Comparison of ENCODE assay signal across 16 cellular contexts in the genomic region with DNA sequence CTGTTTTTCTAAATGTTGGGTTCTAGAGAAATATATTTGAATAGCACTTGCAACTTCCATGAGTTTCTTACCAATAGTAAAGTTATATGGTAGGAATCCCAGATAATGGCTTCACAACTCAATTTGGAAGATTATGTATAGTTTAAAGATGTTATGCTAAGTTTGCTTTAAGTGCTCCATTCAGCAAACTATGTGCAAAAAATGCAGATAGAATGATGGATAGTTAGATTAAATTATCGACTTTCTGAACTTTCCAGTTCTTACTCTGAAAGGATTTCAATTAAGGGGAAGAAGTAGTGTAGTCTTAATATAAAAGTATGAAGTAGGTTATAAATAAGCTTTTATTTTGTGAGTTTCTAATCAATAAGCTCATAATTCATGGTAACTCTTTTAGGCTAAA.
DNase-seq lines count a peak whose midpoint lies in the region; ATAC-seq and TF ChIP-seq lines count a peak whose summit lies in the region.
"Had no signal": no experiment of that assay in that cellular context is flagged by ENCODE, and none has a peak within 500 bp of the region (broad histone marks: within the 10 kb centered on the region; RNA-seq: fewer than 3 reads in every experiment).

No MANE protein-coding gene starts in this region.

- H3K27me3 Mint-ChIP-seq in MCF 10A (ENCODE audit: insufficient read depth, unreplicated experiment), result no peaks in the 10 kb centered on the region
- H3K27me3 Mint-ChIP-seq: IgD-negative memory B cell had no signal

- TF ChIP-seq CTCF in MCF 10A (IDR thresholded peaks at IDR 0.05; ENCODE audit: unreplicated experiment), result no peak
- no peak for TF ChIP-seq CTCF in breast epithelium (IDR thresholded peaks at IDR 0.05)
- TF ChIP-seq CTCF in GM13976 (IDR thresholded peaks at IDR 0.05; ENCODE audit: borderline replicate concordance, control extremely low read depth, extremely low read depth, insufficient read depth, missing control alignments), result no peak
- no peak for TF ChIP-seq CTCF in BE2C (IDR thresholded peaks at IDR 0.05; ENCODE audit: low read depth, low read length)

- no TSS peak for BruUV-seq in MCF 10A (replicated peaks; lab: Mats Ljungman, UMichigan)

- ATAC-seq in SK-N-SH treated with all-trans-retinoic acid at 6 μM for 48 hours (no peak), HG03196 (IDR thresholded peaks at IDR 0.05; ENCODE audit: unreplicated experiment) (no peak)
- ATAC-seq: CD8-positive, alpha-beta T cell; GM12878; GM23338 had no signal

- H3K9me3 ChIP-seq in breast epithelium, result no peaks in the 10 kb centered on the region
- H3K9me3 ChIP-seq in mesenchymal stem cell (ENCODE audit: control insufficient read depth, low read length), result no peaks in the 10 kb centered on the region
- H3K9me3 ChIP-seq in BE2C, result no peaks in the 10 kb centered on the region

- TF ChIP-seq POLR2A in breast epithelium (IDR thresholded peaks at IDR 0.05), result no peak

- H2AK5ac ChIP-seq in mesenchymal stem cell (ENCODE audit: low read length, severe bottlenecking), result no peak overlapping the region

- no peak overlapping the region for H2BK12ac ChIP-seq in mesenchymal stem cell (ENCODE audit: low read length in 2 of 2)

- H3K27me3 ChIP-seq in breast epithelium (no peaks in the 10 kb centered on the region), mesenchymal stem cell (ENCODE audit: control insufficient read depth in 1 of 2, insufficient read depth in 1 of 2, low read length in 2 of 2) (no peaks in the 10 kb centered on the region), BE2C (no peaks in the 10 kb centered on the region)
- H3K27me3 ChIP-seq: BLaER1 treated with 17β-estradiol and CSF1 and Interleukin-3, amounts not matched to agents 10 nM and 100 nM had no signal

- H3K79me1 ChIP-seq in mesenchymal stem cell (replicated peaks; ENCODE audit: low read length, poor library complexity, severe bottlenecking), result no peaks in the 10 kb centered on the region

- H3K18ac ChIP-seq in mesenchymal stem cell (ENCODE audit: low read depth in 1 of 2, low read length in 2 of 2), result no peak overlapping the region

- H3K23ac ChIP-seq in mesenchymal stem cell (ENCODE audit: low read length in 2 of 2), result no peak overlapping the region

- peak overlapping the region; percentile 91 for H3K9ac ChIP-seq in mesenchymal stem cell (ENCODE audit: low read length)
- H3K9ac ChIP-seq: BLaER1 treated with 17β-estradiol and CSF1 and Interleukin-3, amounts not matched to agents 10 nM and 100 nM had no signal

- intact Hi-C loops in MCF 10A (cut with micrococcal nuclease) (no loop called here), breast epithelium (cut with DNase I; ENCODE audit: low total_unique reads) (no loop called here)

- H3K14ac ChIP-seq in mesenchymal stem cell (ENCODE audit: low read length in 2 of 2), result no peak overlapping the region

- WGBS in mesenchymal stem cell, result 100% methylated on average over 1 of the region's 1 CpG

- H3K36me3 ChIP-seq in breast epithelium, result no peaks in the 10 kb centered on the region
- no peaks in the 10 kb centered on the region for H3K36me3 ChIP-seq in mesenchymal stem cell (ENCODE audit: control insufficient read depth in 1 of 2, insufficient read depth in 2 of 2, low read depth in 1 of 2, low read length in 2 of 2)
- H3K36me3 ChIP-seq in BE2C, result no peaks in the 10 kb centered on the region
- H3K36me3 ChIP-seq: BLaER1 treated with 17β-estradiol and CSF1 and Interleukin-3, amounts not matched to agents 10 nM and 100 nM had no signal

- POLR2A ChIA-PET in MCF 10A (lab: Yijun Ruan, JAX), result interaction anchor here (0.6 to 4.2 kb wide), 11 partner anchors 10 to 659 kb away, joined by 3 to 26 read pairs (median 3); a partner anchor contains a TSS

- H3K27ac ChIP-seq in breast epithelium (peak overlapping the region in 1 of 2 donors; percentile 69), mesenchymal stem cell (ENCODE audit: low read length, poor library complexity, severe bottlenecking) (no peak overlapping the region)
- H3K27ac ChIP-seq: 22Rv1 had no signal

- in situ Hi-C loops in GM13976 (cut with MboI; ENCODE audit: low sequenced_read_pairs, unreplicated experiment), result loop anchor here (10.0 kb wide), 2 partner anchors 564 to 654 kb away; a partner anchor contains a TSS

- H4K8ac ChIP-seq in mesenchymal stem cell (ENCODE audit: low read length), result no peak overlapping the region

- H2BK5ac ChIP-seq in mesenchymal stem cell (ENCODE audit: low read depth, low read length, poor library complexity, severe bottlenecking), result no peak overlapping the region

- H3K9me3 Mint-ChIP-seq in MCF 10A (ENCODE audit: unreplicated experiment), result no peaks in the 10 kb centered on the region
- H3K9me3 Mint-ChIP-seq: CD8-positive, alpha-beta T cell; IgD-negative memory B cell had no signal

- no peak overlapping the region for H3K4ac ChIP-seq in mesenchymal stem cell (ENCODE audit: low read depth in 1 of 2, low read length in 2 of 2)

- no peak overlapping the region for H2AFZ ChIP-seq in mesenchymal stem cell (ENCODE audit: low read depth, low read length)
- H2AFZ ChIP-seq: GM23338 had no signal

- no peak overlapping the region for H4K91ac ChIP-seq in mesenchymal stem cell (ENCODE audit: low read length)

- CTCF ChIA-PET in MCF 10A (lab: Yijun Ruan, JAX), result interaction anchor here (0.7 to 1.5 kb wide), 2 partner anchors 14 to 388 kb away, joined by 3 read pairs; no protein-coding TSS in a partner anchor

- DNase-seq in MCF 10A (ENCODE audit: unreplicated experiment) (no peak), breast epithelium (ENCODE audit: low spot score in 2 of 2) (no peak), mesenchymal stem cell (no peak), GM13976 (ENCODE audit: low spot score) (no peak), BE2C (no peak), NCI-H1092 treated with DMSO at 0.1 percent for 48 hours (lab: John Stamatoyannopoulos, UW) (no peak)
- DNase-seq: Calu3; CD8-positive, alpha-beta T cell; DMS79 treated with DMSO at 0.1 percent for 48 hours had no signal

- no peaks in the 10 kb centered on the region for H3K36me3 Mint-ChIP-seq in MCF 10A (ENCODE audit: insufficient read depth, unreplicated experiment)
- H3K36me3 Mint-ChIP-seq: CD8-positive, alpha-beta T cell; IgD-negative memory B cell had no signal

- peaks cover 21% of the 10 kb centered on the region for H3K4me1 Mint-ChIP-seq in MCF 10A (ENCODE audit: insufficient read depth, unreplicated experiment)
- H3K4me1 Mint-ChIP-seq: IgD-negative memory B cell had no signal

- peak overlapping the region; percentile 99 for H3K27ac Mint-ChIP-seq in MCF 10A (ENCODE audit: low read depth, unreplicated experiment)
- H3K27ac Mint-ChIP-seq: CD8-positive, alpha-beta T cell; GM23338; IgD-negative memory B cell had no signal

- H2BK15ac ChIP-seq in mesenchymal stem cell (ENCODE audit: low read depth, poor library complexity, severe bottlenecking), result no peak overlapping the region

- H2BK120ac ChIP-seq in mesenchymal stem cell (ENCODE audit: low read depth, low read length), result no peak overlapping the region

- H3K4me1 ChIP-seq in breast epithelium (peaks cover 0 to 5% of the 10 kb centered on the region in 2 donors), mesenchymal stem cell (ENCODE audit: control insufficient read depth, insufficient read depth, low read depth, low read length) (no peaks in the 10 kb centered on the region), BE2C (no peaks in the 10 kb centered on the region; the same call in 1 of the 2 replicates)

- no peak overlapping the region for H3K4me2 ChIP-seq in mesenchymal stem cell (ENCODE audit: low read length, poor library complexity, severe bottlenecking)
- H3K4me2 ChIP-seq: GM23338 had no signal

- H3K4me3 ChIP-seq in breast epithelium, result no peak overlapping the region
- no peak overlapping the region for H3K4me3 ChIP-seq in mesenchymal stem cell (ENCODE audit: insufficient read depth in 1 of 2, low read depth in 1 of 2, low read length in 2 of 2)
- H3K4me3 ChIP-seq in BE2C (ENCODE audit: low read depth, low read length), result no peak overlapping the region
- H3K4me3 ChIP-seq: BLaER1 treated with 17β-estradiol and CSF1 and Interleukin-3, amounts not matched to agents 10 nM and 100 nM; GM12878; GM23338 had no signal

- no peak overlapping the region for H3K4me3 Mint-ChIP-seq in MCF 10A (ENCODE audit: unreplicated experiment)
- H3K4me3 Mint-ChIP-seq: CD8-positive, alpha-beta T cell; GM23338; IgD-negative memory B cell had no signal

TF ChIP-seq in SK-N-SH treated with all-trans-retinoic acid at 6 μM for 48 hours, 23 proteins besides CTCF, POLR2A, EP300 and RAD21:
- peak; percentile 90 for TF ChIP-seq ISL1 (CRISPR knock-in tag; IDR thresholded peaks at IDR 0.05)
- TF ChIP-seq, protein P1, sequence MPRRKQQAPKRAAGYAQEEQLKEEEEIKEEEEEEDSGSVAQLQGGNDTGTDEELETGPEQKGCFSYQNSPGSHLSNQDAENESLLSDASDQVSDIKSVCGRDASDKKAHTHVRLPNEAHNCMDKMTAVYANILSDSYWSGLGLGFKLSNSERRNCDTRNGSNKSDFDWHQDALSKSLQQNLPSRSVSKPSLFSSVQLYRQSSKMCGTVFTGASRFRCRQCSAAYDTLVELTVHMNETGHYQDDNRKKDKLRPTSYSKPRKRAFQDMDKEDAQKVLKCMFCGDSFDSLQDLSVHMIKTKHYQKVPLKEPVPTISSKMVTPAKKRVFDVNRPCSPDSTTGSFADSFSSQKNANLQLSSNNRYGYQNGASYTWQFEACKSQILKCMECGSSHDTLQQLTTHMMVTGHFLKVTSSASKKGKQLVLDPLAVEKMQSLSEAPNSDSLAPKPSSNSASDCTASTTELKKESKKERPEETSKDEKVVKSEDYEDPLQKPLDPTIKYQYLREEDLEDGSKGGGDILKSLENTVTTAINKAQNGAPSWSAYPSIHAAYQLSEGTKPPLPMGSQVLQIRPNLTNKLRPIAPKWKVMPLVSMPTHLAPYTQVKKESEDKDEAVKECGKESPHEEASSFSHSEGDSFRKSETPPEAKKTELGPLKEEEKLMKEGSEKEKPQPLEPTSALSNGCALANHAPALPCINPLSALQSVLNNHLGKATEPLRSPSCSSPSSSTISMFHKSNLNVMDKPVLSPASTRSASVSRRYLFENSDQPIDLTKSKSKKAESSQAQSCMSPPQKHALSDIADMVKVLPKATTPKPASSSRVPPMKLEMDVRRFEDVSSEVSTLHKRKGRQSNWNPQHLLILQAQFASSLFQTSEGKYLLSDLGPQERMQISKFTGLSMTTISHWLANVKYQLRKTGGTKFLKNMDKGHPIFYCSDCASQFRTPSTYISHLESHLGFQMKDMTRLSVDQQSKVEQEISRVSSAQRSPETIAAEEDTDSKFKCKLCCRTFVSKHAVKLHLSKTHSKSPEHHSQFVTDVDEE (CRISPR knock-in tag; IDR thresholded peaks at IDR 0.05), result no peak
